ENCODE assay signal across 26 cellular contexts in genomic region chr9:81191222-81191621, GRCh38.
"Had no signal": no experiment of that assay in that cellular context is flagged by ENCODE, and none has a peak within 500 bp of the region (broad histone marks: within the 10 kb centered on the region; RNA-seq: fewer than 3 reads in every experiment).

No MANE protein-coding gene starts in this region.

- DNase-seq: activated CD4-positive, alpha-beta memory T cell treated with anti-CD3 and anti-CD28 coated beads for 36 hours; activated CD4-positive, alpha-beta T cell treated with anti-CD3 and anti-CD28 coated beads for 48 hours; activated CD8-positive, alpha-beta memory T cell treated with anti-CD3 and anti-CD28 coated beads, Interleukin-2, amount 50 U/mL, for 4 hours; activated effector memory CD4-positive, alpha-beta T cell treated with anti-CD3 and anti-CD28 coated beads, Interleukin-2, amount 50 U/mL, for 16 hours; activated naive CD4-positive, alpha-beta T cell treated with anti-CD3 and anti-CD28 coated beads for 36 hours; activated naive CD8-positive, alpha-beta T cell treated with anti-CD3 and anti-CD28 coated beads for 36 hours; activated T-cell treated with anti-CD3 and anti-CD28 coated beads, Interleukin-2, amount 50 U/mL, for 1 hour; adrenal gland; brain microvascular endothelial cell; caudate nucleus; cortex of kidney; effector memory CD8-positive, alpha-beta T cell; foreskin melanocyte; left ventricle myocardium superior; mucosa of descending colon; right cardiac atrium; stimulated activated CD4-positive, alpha-beta T cell treated with anti-CD3 and anti-CD28 coated beads, Interleukin-15, amount 100 ng/mL, for 24 hours; stimulated activated CD4-positive, alpha-beta T cell treated with anti-CD3 and anti-CD28 coated beads, Interleukin-2, amount 100 ng/mL, for 24 hours; stimulated activated naive CD4-positive, alpha-beta T cell; tibial artery; upper lobe of right lung had no signal

- H3K4me3 ChIP-seq: adrenal gland, ascending aorta, mucosa of descending colon, suprapubic skin, tibial artery, upper lobe of right lung had no signal

- ATAC-seq: effector memory CD8-positive, alpha-beta T cell; esophagus mucosa; left ventricle myocardium superior; mucosa of descending colon; natural killer cell treated with Interleukin-12 subunit alpha and Interleukin-12 subunit beta and Interleukin-15 and Interleukin-18, amount 100 ng/mL, for 72 hours; right cardiac atrium; upper lobe of right lung had no signal

- FAIRE-seq: islet of Langerhans had no signal
